Comparison of ENCODE assay signal across 1 cellular context in the genomic region with DNA sequence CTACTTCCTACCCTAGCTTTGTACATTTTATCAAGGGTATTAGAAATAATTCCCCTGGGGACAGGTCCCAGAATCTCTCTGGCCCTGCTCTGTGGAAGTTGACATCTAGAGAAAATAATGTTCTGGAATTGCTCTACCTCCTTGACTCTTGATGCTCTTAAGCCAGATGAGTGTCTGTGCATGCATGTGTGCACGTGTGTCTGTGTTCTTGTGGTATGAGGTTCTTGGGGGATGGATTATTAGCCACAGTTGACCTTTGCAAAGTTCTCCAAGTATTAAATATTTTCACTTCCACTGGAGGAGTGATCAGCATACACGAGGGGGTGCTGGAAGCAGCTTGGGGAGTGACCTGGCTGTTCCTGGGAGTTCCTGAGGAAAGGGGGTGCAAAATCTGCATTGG.
TF ChIP-seq lines count a peak whose summit lies in the region.

No MANE protein-coding gene starts in this region.

TF ChIP-seq in GM12878, 131 proteins besides CTCF, POLR2A, EP300 and RAD21:
- TF ChIP-seq, protein P1, sequence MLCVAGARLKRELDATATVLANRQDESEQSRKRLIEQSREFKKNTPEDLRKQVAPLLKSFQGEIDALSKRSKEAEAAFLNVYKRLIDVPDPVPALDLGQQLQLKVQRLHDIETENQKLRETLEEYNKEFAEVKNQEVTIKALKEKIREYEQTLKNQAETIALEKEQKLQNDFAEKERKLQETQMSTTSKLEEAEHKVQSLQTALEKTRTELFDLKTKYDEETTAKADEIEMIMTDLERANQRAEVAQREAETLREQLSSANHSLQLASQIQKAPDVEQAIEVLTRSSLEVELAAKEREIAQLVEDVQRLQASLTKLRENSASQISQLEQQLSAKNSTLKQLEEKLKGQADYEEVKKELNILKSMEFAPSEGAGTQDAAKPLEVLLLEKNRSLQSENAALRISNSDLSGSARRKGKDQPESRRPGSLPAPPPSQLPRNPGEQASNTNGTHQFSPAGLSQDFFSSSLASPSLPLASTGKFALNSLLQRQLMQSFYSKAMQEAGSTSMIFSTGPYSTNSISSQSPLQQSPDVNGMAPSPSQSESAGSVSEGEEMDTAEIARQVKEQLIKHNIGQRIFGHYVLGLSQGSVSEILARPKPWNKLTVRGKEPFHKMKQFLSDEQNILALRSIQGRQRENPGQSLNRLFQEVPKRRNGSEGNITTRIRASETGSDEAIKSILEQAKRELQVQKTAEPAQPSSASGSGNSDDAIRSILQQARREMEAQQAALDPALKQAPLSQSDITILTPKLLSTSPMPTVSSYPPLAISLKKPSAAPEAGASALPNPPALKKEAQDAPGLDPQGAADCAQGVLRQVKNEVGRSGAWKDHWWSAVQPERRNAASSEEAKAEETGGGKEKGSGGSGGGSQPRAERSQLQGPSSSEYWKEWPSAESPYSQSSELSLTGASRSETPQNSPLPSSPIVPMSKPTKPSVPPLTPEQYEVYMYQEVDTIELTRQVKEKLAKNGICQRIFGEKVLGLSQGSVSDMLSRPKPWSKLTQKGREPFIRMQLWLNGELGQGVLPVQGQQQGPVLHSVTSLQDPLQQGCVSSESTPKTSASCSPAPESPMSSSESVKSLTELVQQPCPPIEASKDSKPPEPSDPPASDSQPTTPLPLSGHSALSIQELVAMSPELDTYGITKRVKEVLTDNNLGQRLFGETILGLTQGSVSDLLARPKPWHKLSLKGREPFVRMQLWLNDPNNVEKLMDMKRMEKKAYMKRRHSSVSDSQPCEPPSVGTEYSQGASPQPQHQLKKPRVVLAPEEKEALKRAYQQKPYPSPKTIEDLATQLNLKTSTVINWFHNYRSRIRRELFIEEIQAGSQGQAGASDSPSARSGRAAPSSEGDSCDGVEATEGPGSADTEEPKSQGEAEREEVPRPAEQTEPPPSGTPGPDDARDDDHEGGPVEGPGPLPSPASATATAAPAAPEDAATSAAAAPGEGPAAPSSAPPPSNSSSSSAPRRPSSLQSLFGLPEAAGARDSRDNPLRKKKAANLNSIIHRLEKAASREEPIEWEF (IDR thresholded peaks at IDR 0.05; ENCODE audit: insufficient replicate concordance, low read depth, low read length): peak; percentile 42
- TF ChIP-seq MEF2B (IDR thresholded peaks at IDR 0.05; ENCODE audit: partially characterized antibody, poor library complexity, severe bottlenecking) (peak; percentile 85), MTA3 (IDR thresholded peaks at IDR 0.05; ENCODE audit: borderline replicate concordance, low read length) (no peak), IKZF2 (IDR thresholded peaks at IDR 0.05) (peak; percentile 13 to 48; a peak in 2 of 4 replicates), POU2F2 (IDR thresholded peaks at IDR 0.05; ENCODE audit: borderline replicate concordance, low read depth, low read length) (no peak), NR2C1 (IDR thresholded peaks at IDR 0.05) (no peak), IRF4 (IDR thresholded peaks at IDR 0.05; ENCODE audit: low read depth, low read length) (no peak), NR2F1 (conservative IDR thresholded peaks at IDR 0.05) (peak; percentile 48; the same call in 1 of the 2 replicates), IKZF1 (conservative IDR thresholded peaks at IDR 0.05) (0 out of 2 replicates have a peak, but pooled peaks have one; percentile 43), DPF2 (IDR thresholded peaks at IDR 0.05) (no peak), EED (IDR thresholded peaks at IDR 0.05; ENCODE audit: low read depth) (no peak), PAX8 (IDR thresholded peaks at IDR 0.05) (no peak), NBN (IDR thresholded peaks at IDR 0.05) (no peak), BHLHE40 (IDR thresholded peaks at IDR 0.05; ENCODE audit: borderline replicate concordance in 1 of 2, low read depth in 2 of 2, low read length in 1 of 2) (peak; percentile 88 to 90), RUNX3 (IDR thresholded peaks at IDR 0.05; ENCODE audit: low read length) (peak; percentile 73), FOXK2 (IDR thresholded peaks at IDR 0.05) (no peak)
- TF ChIP-seq, protein P2, sequence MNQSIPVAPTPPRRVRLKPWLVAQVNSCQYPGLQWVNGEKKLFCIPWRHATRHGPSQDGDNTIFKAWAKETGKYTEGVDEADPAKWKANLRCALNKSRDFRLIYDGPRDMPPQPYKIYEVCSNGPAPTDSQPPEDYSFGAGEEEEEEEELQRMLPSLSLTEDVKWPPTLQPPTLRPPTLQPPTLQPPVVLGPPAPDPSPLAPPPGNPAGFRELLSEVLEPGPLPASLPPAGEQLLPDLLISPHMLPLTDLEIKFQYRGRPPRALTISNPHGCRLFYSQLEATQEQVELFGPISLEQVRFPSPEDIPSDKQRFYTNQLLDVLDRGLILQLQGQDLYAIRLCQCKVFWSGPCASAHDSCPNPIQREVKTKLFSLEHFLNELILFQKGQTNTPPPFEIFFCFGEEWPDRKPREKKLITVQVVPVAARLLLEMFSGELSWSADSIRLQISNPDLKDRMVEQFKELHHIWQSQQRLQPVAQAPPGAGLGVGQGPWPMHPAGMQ (IDR thresholded peaks at IDR 0.05; ENCODE audit: borderline replicate concordance): no peak
- TF ChIP-seq, protein P3, sequence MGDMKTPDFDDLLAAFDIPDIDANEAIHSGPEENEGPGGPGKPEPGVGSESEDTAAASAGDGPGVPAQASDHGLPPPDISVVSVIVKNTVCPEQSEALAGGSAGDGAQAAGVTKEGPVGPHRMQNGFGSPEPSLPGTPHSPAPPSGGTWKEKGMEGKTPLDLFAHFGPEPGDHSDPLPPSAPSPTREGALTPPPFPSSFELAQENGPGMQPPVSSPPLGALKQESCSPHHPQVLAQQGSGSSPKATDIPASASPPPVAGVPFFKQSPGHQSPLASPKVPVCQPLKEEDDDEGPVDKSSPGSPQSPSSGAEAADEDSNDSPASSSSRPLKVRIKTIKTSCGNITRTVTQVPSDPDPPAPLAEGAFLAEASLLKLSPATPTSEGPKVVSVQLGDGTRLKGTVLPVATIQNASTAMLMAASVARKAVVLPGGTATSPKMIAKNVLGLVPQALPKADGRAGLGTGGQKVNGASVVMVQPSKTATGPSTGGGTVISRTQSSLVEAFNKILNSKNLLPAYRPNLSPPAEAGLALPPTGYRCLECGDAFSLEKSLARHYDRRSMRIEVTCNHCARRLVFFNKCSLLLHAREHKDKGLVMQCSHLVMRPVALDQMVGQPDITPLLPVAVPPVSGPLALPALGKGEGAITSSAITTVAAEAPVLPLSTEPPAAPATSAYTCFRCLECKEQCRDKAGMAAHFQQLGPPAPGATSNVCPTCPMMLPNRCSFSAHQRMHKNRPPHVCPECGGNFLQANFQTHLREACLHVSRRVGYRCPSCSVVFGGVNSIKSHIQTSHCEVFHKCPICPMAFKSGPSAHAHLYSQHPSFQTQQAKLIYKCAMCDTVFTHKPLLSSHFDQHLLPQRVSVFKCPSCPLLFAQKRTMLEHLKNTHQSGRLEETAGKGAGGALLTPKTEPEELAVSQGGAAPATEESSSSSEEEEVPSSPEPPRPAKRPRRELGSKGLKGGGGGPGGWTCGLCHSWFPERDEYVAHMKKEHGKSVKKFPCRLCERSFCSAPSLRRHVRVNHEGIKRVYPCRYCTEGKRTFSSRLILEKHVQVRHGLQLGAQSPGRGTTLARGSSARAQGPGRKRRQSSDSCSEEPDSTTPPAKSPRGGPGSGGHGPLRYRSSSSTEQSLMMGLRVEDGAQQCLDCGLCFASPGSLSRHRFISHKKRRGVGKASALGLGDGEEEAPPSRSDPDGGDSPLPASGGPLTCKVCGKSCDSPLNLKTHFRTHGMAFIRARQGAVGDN (IDR thresholded peaks at IDR 0.05): 0 out of 2 replicates have a peak, but pooled peaks have one; percentile 39
